In the genomic region with DNA sequence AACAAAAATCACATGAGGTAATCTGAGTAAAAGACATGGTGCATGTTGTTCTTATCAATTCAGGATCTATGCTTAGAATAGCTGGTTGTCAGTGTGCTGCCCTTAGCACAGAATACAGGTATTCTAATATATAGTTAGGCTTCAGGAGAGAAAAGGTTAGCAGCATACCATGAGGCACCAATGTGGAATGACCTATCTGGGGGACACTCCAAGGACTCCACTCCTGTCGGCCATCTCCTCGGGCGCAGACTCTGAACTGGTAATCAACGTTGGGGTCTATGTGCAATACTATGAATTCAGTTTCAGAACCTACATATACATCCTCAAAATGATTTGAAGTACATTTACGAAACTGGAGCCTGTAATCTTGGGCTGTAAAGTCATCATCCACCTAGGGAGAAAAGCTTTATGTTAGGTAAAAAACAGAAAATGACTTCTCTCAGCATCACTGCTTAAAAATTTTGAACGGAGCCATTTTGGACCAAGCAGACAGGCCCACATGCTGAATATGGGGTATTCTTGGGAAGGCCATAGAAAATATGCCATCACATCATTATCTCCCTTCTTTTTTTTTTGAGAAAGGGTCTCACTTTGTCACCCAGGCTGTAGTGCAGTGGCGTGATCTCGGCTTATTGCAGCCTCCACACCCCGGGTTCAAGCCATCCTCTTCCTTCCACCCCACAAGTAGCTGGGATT, we compare ENCODE assay signal across 1 cellular context.
TF ChIP-seq lines count a peak whose summit lies in the region.

No MANE protein-coding gene starts in this region.

TF ChIP-seq in HEK293, 187 proteins besides CTCF, POLR2A, EP300 and RAD21 (continued from another document):
- TF ChIP-seq, protein P1, sequence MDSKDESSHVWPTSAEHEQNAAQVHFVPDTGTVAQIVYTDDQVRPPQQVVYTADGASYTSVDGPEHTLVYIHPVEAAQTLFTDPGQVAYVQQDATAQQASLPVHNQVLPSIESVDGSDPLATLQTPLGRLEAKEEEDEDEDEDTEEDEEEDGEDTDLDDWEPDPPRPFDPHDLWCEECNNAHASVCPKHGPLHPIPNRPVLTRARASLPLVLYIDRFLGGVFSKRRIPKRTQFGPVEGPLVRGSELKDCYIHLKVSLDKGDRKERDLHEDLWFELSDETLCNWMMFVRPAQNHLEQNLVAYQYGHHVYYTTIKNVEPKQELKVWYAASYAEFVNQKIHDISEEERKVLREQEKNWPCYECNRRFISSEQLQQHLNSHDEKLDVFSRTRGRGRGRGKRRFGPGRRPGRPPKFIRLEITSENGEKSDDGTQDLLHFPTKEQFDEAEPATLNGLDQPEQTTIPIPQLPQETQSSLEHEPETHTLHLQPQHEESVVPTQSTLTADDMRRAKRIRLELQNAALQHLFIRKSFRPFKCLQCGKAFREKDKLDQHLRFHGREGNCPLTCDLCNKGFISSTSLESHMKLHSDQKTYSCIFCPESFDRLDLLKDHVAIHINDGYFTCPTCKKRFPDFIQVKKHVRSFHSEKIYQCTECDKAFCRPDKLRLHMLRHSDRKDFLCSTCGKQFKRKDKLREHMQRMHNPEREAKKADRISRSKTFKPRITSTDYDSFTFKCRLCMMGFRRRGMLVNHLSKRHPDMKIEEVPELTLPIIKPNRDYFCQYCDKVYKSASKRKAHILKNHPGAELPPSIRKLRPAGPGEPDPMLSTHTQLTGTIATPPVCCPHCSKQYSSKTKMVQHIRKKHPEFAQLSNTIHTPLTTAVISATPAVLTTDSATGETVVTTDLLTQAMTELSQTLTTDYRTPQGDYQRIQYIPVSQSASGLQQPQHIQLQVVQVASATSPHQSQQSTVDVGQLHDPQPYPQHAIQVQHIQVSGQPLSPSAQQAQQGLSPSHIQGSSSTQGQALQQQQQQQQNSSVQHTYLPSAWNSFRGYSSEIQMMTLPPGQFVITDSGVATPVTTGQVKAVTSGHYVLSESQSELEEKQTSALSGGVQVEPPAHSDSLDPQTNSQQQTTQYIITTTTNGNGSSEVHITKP (tag by site-specific recombination; IDR thresholded peaks at IDR 0.05): 0 out of 2 replicates have a peak, but pooled peaks have one; percentile 28
